ENCODE assay signal across 8 cellular contexts in genomic region chr10:38010150-38010903, GRCh38.
DNase-seq lines count a peak whose midpoint lies in the region; ATAC-seq and TF ChIP-seq lines count a peak whose summit lies in the region.

Gene ZNF33A (plus strand): TSS chr10:38010675. CDS start chr10:38012342, 1,667 bp downstream.

- H3K4me3 ChIP-seq in mucosa of rectum (ENCODE audit: low read length in 2 of 2), result peak within 1 kb of the TSS; percentile 80 to 91

- DNase-seq in DMS153 treated with DMSO at 0.1 percent for 48 hours (lab: John Stamatoyannopoulos, UW; ENCODE audit: unreplicated experiment) (peak; percentile 52), OCI-M2 (lab: John Stamatoyannopoulos, UW; ENCODE audit: unreplicated experiment) (peak; percentile 57), erythroblast (lab: John Stamatoyannopoulos, UW) (peak; percentile 86 to 88)
- DNase-seq in activated T-cell treated with anti-CD3 and anti-CD28 coated beads, Interleukin-2, amount 50 U/mL, for 1 hour, result peak; percentile 89
- DNase-seq in stimulated activated CD8-positive, alpha-beta memory T cell treated with anti-CD3 and anti-CD28 coated beads, Interleukin-4, amount 100 ng/mL, for 4 hours (ENCODE audit: low read depth in 2 of 2, low spot score in 1 of 2), result peak; percentile 79 to 82

- no peak for TF ChIP-seq RAD21 in Ishikawa (IDR thresholded peaks at IDR 0.05; ENCODE audit: low read depth)

- peak within 1 kb of the TSS; percentile 38 to 86 for H3K9ac ChIP-seq in mucosa of rectum (ENCODE audit: low read depth in 1 of 2, low read length in 2 of 2)

- H3K36me3 ChIP-seq in mucosa of rectum (ENCODE audit: control insufficient read depth in 2 of 2, insufficient read depth in 2 of 2, low read length in 2 of 2), result peaks cover 4 to 10% of the 10 kb centered on the region in 2 donors

- peak; percentile 86 for ATAC-seq in GM21619 (IDR thresholded peaks at IDR 0.05; ENCODE audit: unreplicated experiment)

- peak within 1 kb of the TSS; percentile 99 for H3K27ac ChIP-seq in mucosa of rectum (ENCODE audit: low read depth in 2 of 2, low read length in 2 of 2)

- TF ChIP-seq EP300 in Ishikawa (IDR thresholded peaks at IDR 0.05; ENCODE audit: borderline replicate concordance), result no peak

- peaks cover 5 to 10% of the 10 kb centered on the region in 2 donors for H3K4me1 ChIP-seq in mucosa of rectum (ENCODE audit: control insufficient read depth in 2 of 2, insufficient read depth in 2 of 2, low read length in 2 of 2)

- H3K9me3 ChIP-seq in mucosa of rectum (ENCODE audit: control insufficient read depth in 2 of 2, low read length in 2 of 2), result no peaks in the 10 kb centered on the region

- H3K27me3 ChIP-seq in mucosa of rectum (ENCODE audit: control insufficient read depth in 2 of 2, insufficient read depth in 2 of 2, low read length in 2 of 2), result no peaks in the 10 kb centered on the region

- TF ChIP-seq POLR2A in erythroblast (IDR thresholded peaks at IDR 0.05; ENCODE audit: low read length), result peak; percentile 72

TF ChIP-seq in Ishikawa, 13 proteins besides CTCF, POLR2A, EP300 and RAD21:
- TF ChIP-seq TCF12 (IDR thresholded peaks at IDR 0.05; ENCODE audit: low read depth), result peak; percentile 8; the same call in 1 of the 2 replicates
- peak; percentile 89 for TF ChIP-seq EGR1 (IDR thresholded peaks at IDR 0.05)
- TF ChIP-seq YY1 (IDR thresholded peaks at IDR 0.05; ENCODE audit: low read depth), result no peak

Comparison
In these comparisons a context has a peak if more than half of its experiments do, and no peak if none do; other contexts are left out.
1. Peak in every context shown above with its lines: DNase-seq, ATAC-seq, H3K4me3 ChIP-seq and H3K27ac ChIP-seq.